39 cellular contexts compared by ENCODE assay signal in the genomic region with DNA sequence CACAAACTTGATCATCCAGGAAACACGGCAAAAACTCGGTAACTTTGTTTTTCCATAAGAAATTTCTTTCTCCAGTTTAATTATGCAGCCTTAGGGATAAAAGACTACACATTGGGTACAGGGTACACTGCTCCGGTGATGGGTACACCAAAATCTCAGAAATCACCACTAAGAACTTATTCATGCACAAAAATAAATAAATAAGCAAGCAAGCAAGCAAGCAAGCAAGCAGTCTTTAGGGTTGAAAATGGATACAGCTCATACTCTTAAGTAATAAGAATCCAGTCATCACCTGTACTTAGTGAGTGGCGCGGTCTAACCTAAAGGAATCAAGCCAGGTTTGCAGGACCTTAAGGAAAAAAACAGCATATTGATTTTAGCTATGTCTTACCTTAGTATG. TPM values are rescaled to one million over a fixed set of nuclear protein-coding genes. Genes with fewer than 3 reads are reported as not detected.
"Had no signal": no experiment of that assay in that cellular context is flagged by ENCODE, and none has a peak within 500 bp of the region (broad histone marks: within the 10 kb centered on the region; RNA-seq: fewer than 3 reads in every experiment).

No MANE protein-coding gene starts in this region.

- H3K27me3 ChIP-seq: MG63 had no signal

- H3K4me3 ChIP-seq: MG63 had no signal

- DNase-seq: Karpas-422, Kasumi-1, MG63, MM.1S, MV-4-11, NCI-H1048, NCI-H1092, NCI-H1092 treated with DMSO at 0.1 percent for 48 hours, NCI-H1105, NCI-H1105 treated with DMSO at 0.1 percent for 48 hours, NCI-H1417, NCI-H1417 treated with DMSO at 0.1 percent for 48 hours, NCI-H1436, NCI-H1436 treated with DMSO at 0.1 percent for 48 hours, NCI-H146, NCI-H1694, NCI-H1694 treated with DMSO at 0.1 percent for 48 hours, NCI-H187, NCI-H187 treated with DMSO at 0.1 percent for 48 hours, NCI-H1930, NCI-H2029, NCI-H2029 treated with DMSO at 0.1 percent for 48 hours, NCI-H2081, NCI-H2081 treated with DMSO at 0.1 percent for 48 hours, NCI-H2107, NCI-H2171, NCI-H2171 treated with DMSO at 0.1 percent for 48 hours, NCI-H2227 treated with DMSO at 0.1 percent for 48 hours, NCI-H226, NCI-H345, NCI-H446, NCI-H446 treated with DMSO at 0.1 percent for 48 hours, NCI-H510A, NCI-H510A treated with DMSO at 0.1 percent for 48 hours, NCI-H524 had no signal

- H3K9me3 ChIP-seq: MG63 had no signal

RNA-seq across cellular contexts. Expression of gene UCMA, which starts 42.8 kb away (rescaled TPM):
- total RNA-seq: LHCN-M2, M059J, MCF 10A, NCI-H460 had no signal
